In genomic region chr13:112720251-112720650, GRCh38 we compare ENCODE assay signal across 23 cellular contexts.
"Had no signal": no experiment of that assay in that cellular context is flagged by ENCODE, and none has a peak within 500 bp of the region (broad histone marks: within the 10 kb centered on the region; RNA-seq: fewer than 3 reads in every experiment).

No MANE protein-coding gene starts in this region.

- H3K36me3 ChIP-seq: thoracic aorta had no signal

- H3K27me3 ChIP-seq: heart right ventricle, neutrophil had no signal

- FAIRE-seq: endothelial cell of umbilical vein, islet of Langerhans, TTC549, urothelium cell line had no signal

- H3K4me3 ChIP-seq: coronary artery, heart right ventricle, mucosa of descending colon, skin epidermis, thoracic aorta had no signal

- H3K9ac ChIP-seq: parathyroid adenoma had no signal

- H3K27me3 Mint-ChIP-seq: activated B cell treated with CpG ODN at 0.5 μM for 24 hours; activated CD8-positive, alpha-beta T cell treated with anti-CD3 and anti-CD28 coated beads for 36 hours; activated naive CD8-positive, alpha-beta T cell; brain; central memory CD8-positive, alpha-beta T cell; naive thymus-derived CD4-positive, alpha-beta T cell had no signal

- H2AFZ ChIP-seq: parathyroid adenoma had no signal

- DNase-seq: activated B cell treated with CpG ODN at 0.5 μM for 24 hours; activated CD4-positive, alpha-beta T cell treated with anti-CD3 and anti-CD28 coated beads for 48 hours; activated CD8-positive, alpha-beta T cell treated with anti-CD3 and anti-CD28 coated beads for 36 hours; activated effector memory CD4-positive, alpha-beta T cell treated with Interleukin-2 at 50 U/mL for 16 hours; activated T-cell treated with anti-CD3 and anti-CD28 coated beads, Interleukin-2, amount 50 U/mL, for 4 hours; amniotic stem cell; foreskin fibroblast; heart right ventricle; mammary epithelial cell; mucosa of descending colon; naive thymus-derived CD4-positive, alpha-beta T cell had no signal

- H3K27ac Mint-ChIP-seq: activated B cell treated with CpG ODN at 0.5 μM for 24 hours; activated CD8-positive, alpha-beta T cell treated with anti-CD3 and anti-CD28 coated beads for 36 hours; activated naive CD8-positive, alpha-beta T cell had no signal

- H3K4me3 Mint-ChIP-seq: activated B cell treated with CpG ODN at 0.5 μM for 24 hours; activated CD8-positive, alpha-beta T cell treated with anti-CD3 and anti-CD28 coated beads for 36 hours; activated naive CD8-positive, alpha-beta T cell; activated T-cell treated with anti-CD3 and anti-CD28 coated beads, Interleukin-2, amount 50 U/mL, for 4 hours; brain; central memory CD8-positive, alpha-beta T cell; naive thymus-derived CD4-positive, alpha-beta T cell had no signal

- H3K9me3 ChIP-seq: heart right ventricle, mucosa of descending colon, neutrophil, thoracic aorta had no signal

- H3K27ac ChIP-seq: neutrophil, thoracic aorta had no signal

- ATAC-seq: activated CD8-positive, alpha-beta T cell treated with anti-CD3 and anti-CD28 coated beads for 36 hours; activated T-cell treated with anti-CD3 and anti-CD28 coated beads, Interleukin-2, amount 50 U/mL, for 4 hours; heart right ventricle; mucosa of descending colon; naive thymus-derived CD4-positive, alpha-beta T cell had no signal

- H3K79me2 ChIP-seq: parathyroid adenoma had no signal

- H3K9me3 Mint-ChIP-seq: activated B cell treated with CpG ODN at 0.5 μM for 24 hours; activated CD8-positive, alpha-beta T cell treated with anti-CD3 and anti-CD28 coated beads for 36 hours; activated T-cell treated with anti-CD3 and anti-CD28 coated beads, Interleukin-2, amount 50 U/mL, for 4 hours; central memory CD8-positive, alpha-beta T cell had no signal
